9 cellular contexts compared by ENCODE assay signal in genomic region chr7:155646669-155647068, GRCh38. TPM values are rescaled to one million over a fixed set of nuclear protein-coding genes. Genes with fewer than 3 reads are reported as not detected.
DNase-seq lines count a peak whose midpoint lies in the region; ATAC-seq and TF ChIP-seq lines count a peak whose summit lies in the region.
"Had no signal": no experiment of that assay in that cellular context is flagged by ENCODE, and none has a peak within 500 bp of the region (broad histone marks: within the 10 kb centered on the region; RNA-seq: fewer than 3 reads in every experiment).

No MANE protein-coding gene starts in this region.

- H2AFZ ChIP-seq in Karpas-422 (ENCODE audit: low read length) = no peak overlapping the region
- no peak overlapping the region for H2AFZ ChIP-seq in mammary epithelial cell (ENCODE audit: low read depth, low read length)

- H3K27me3 Mint-ChIP-seq in natural killer cell (ENCODE audit: low read depth in 2 of 2) = no peaks in the 10 kb centered on the region

- H3K4me1 Mint-ChIP-seq in natural killer cell = peaks cover 72 to 76% of the 10 kb centered on the region in 2 donors

- TF ChIP-seq CTCF in DOHH2 (IDR thresholded peaks at IDR 0.05; ENCODE audit: low read depth, low read length, poor library complexity, severe bottlenecking) (no peak), mammary epithelial cell (conservative IDR thresholded peaks at IDR 0.05 in 1 of 2, IDR thresholded peaks at IDR 0.05 in 1 of 2; ENCODE audit: extremely low read depth in 1 of 2, insufficient read depth in 1 of 2, low read depth in 1 of 2, low read length in 2 of 2) (no peak), natural killer cell (IDR thresholded peaks at IDR 0.05) (no peak)

- dilution Hi-C loops in mammary epithelial cell (cut with HindIII; ENCODE audit: low sequenced_read_pairs) = no loop called here

- H3F3A ChIP-seq in DOHH2 (ENCODE audit: control insufficient read depth, insufficient read depth) = no peaks in the 10 kb centered on the region

- peaks cover 3 to 6% of the 10 kb centered on the region in 2 donors for H3K9me3 Mint-ChIP-seq in natural killer cell

- H3K27me3 ChIP-seq in DOHH2 (ENCODE audit: control insufficient read depth, low read length) = no peaks in the 10 kb centered on the region
- H3K27me3 ChIP-seq in Karpas-422 (ENCODE audit: low read length) = no peaks in the 10 kb centered on the region
- H3K27me3 ChIP-seq in mammary epithelial cell (ENCODE audit: insufficient read depth, low read length) = no peaks in the 10 kb centered on the region

- WGBS in mammary epithelial cell (ENCODE audit: low coverage, missing lambda C conversion rate) = 86% methylated on average over 7 of the region's 7 CpGs

- H3K4me2 ChIP-seq in DOHH2 (ENCODE audit: low read length) (peak overlapping the region; percentile 61), Karpas-422 (ENCODE audit: low read depth, low read length, poor library complexity, severe bottlenecking) (peak overlapping the region; percentile 81), mammary epithelial cell (ENCODE audit: insufficient read depth, low read depth, low read length) (peak overlapping the region; percentile 83)

- DNase-seq in Karpas-422 = no peak
- DNase-seq in mammary epithelial cell = no peak
- DNase-seq in natural killer cell = no peak
- DNase-seq in HUDEP-2 (lab: John Stamatoyannopoulos, UW; ENCODE audit: unreplicated experiment in 76 of 76) = no peak
- no peak for DNase-seq in globus pallidus (ENCODE audit: low spot score)
- DNase-seq: NCI-H524 treated with DMSO at 0.1 percent for 48 hours had no signal

- peak overlapping the region; percentile 98 for H3K4me3 Mint-ChIP-seq in natural killer cell

- H3K36me3 Mint-ChIP-seq in natural killer cell = peaks cover 23% of the 10 kb centered on the region

- peaks cover 77% of the 10 kb centered on the region for H3K36me3 ChIP-seq in DOHH2 (ENCODE audit: control insufficient read depth, low read length)
- H3K36me3 ChIP-seq in Karpas-422 (ENCODE audit: insufficient read depth, low read length) = peaks cover 45% of the 10 kb centered on the region
- no peaks in the 10 kb centered on the region for H3K36me3 ChIP-seq in mammary epithelial cell (ENCODE audit: insufficient read depth, low read length)

- CTCF ChIA-PET in mammary epithelial cell (lab: Charles Lee; ENCODE audit: low non-redundant PET) = no interaction called here

- in situ Hi-C loops in mammary epithelial cell (cut with MboI; ENCODE audit: low sequenced_read_pairs in 2 of 2) = no loop called here

- H3K9me3 ChIP-seq in DOHH2 (ENCODE audit: control insufficient read depth, insufficient read depth, low read length) (peaks cover 22% of the 10 kb centered on the region), Karpas-422 (ENCODE audit: low read length) (peaks cover 8% of the 10 kb centered on the region), mammary epithelial cell (replicated peaks; ENCODE audit: insufficient read depth, low read length) (no peaks in the 10 kb centered on the region)

- intact Hi-C loops in mammary epithelial cell (cut with micrococcal nuclease) = no loop called here
- intact Hi-C loops in natural killer cell (cut with micrococcal nuclease) = loop anchor here (5.0 kb wide), 1 partner anchor 41 kb away; no protein-coding TSS in a partner anchor

- H3K4me3 ChIP-seq in DOHH2 (ENCODE audit: low read length) (peak overlapping the region; percentile 89), Karpas-422 (ENCODE audit: low read length) (peak overlapping the region; percentile 83; the same call in 1 of the 2 replicates), mammary epithelial cell (replicated peaks in 1 of 3; ENCODE audit: insufficient read depth in 1 of 3, low read depth in 2 of 3, low read length in 3 of 3) (peak overlapping the region in 1 of 3 experiments; percentile 96)

- H3K27ac Mint-ChIP-seq in natural killer cell = peak overlapping the region; percentile 90 to 94

- no TSS peak for BruUV-seq in mammary epithelial cell (replicated peaks; lab: Mats Ljungman, UMichigan)

- no peak overlapping the region for H3K9ac ChIP-seq in Karpas-422 (ENCODE audit: low read length)
- no peak overlapping the region for H3K9ac ChIP-seq in mammary epithelial cell (ENCODE audit: insufficient read depth, low read length)

- peaks cover 18% of the 10 kb centered on the region; the same call in 1 of the 2 replicates for H4K20me1 ChIP-seq in DOHH2 (ENCODE audit: control insufficient read depth, insufficient read depth, low read depth, low read length)
- H4K20me1 ChIP-seq in Karpas-422 (ENCODE audit: insufficient read depth, low read depth, low read length) = 0 out of 2 replicates have a peak, but pooled peaks cover 9% of the 10 kb centered on the region
- no peaks in the 10 kb centered on the region for H4K20me1 ChIP-seq in mammary epithelial cell (ENCODE audit: insufficient read depth, low read length)

- H3K4me1 ChIP-seq in DOHH2 (ENCODE audit: control insufficient read depth, low read length) (peaks cover 52% of the 10 kb centered on the region), Karpas-422 (ENCODE audit: low read length) (peaks cover 30% of the 10 kb centered on the region), mammary epithelial cell (ENCODE audit: insufficient read depth, low read length) (peaks cover 9% of the 10 kb centered on the region)

- H3K9me2 ChIP-seq in DOHH2 (replicated peaks; ENCODE audit: control insufficient read depth, low read length) = no peaks in the 10 kb centered on the region
- no peaks in the 10 kb centered on the region for H3K9me2 ChIP-seq in Karpas-422 (replicated peaks; ENCODE audit: insufficient read depth, low read length)

- H3K79me2 ChIP-seq in DOHH2 (ENCODE audit: control insufficient read depth, low read length) (peaks cover 94% of the 10 kb centered on the region), Karpas-422 (ENCODE audit: low read length) (peaks cover 82% of the 10 kb centered on the region), mammary epithelial cell (ENCODE audit: insufficient read depth, low read length) (peaks cover 79% of the 10 kb centered on the region)

- H3K27ac ChIP-seq in DOHH2 (ENCODE audit: low read depth, low read length) (no peak overlapping the region), Karpas-422 (ENCODE audit: low read length) (no peak overlapping the region), mammary epithelial cell (ENCODE audit: insufficient read depth, low read depth, low read length) (no peak overlapping the region)

- no peak for ATAC-seq in natural killer cell
- ATAC-seq in GM19397 (IDR thresholded peaks at IDR 0.05; ENCODE audit: unreplicated experiment) = no peak
- ATAC-seq in GM21526 (IDR thresholded peaks at IDR 0.05; ENCODE audit: low FRiP score, unreplicated experiment) = no peak

RNA-seq across cellular contexts. Expression of gene RBM33, which starts 2.2 kb away (rescaled TPM):
- total RNA-seq in Karpas-422 (2014; rRNA removed; shearing (Covaris generic); ENCODE audit: low replicate concordance) = 33.0 and 34.4 TPM in 2 replicates
- total RNA-seq in mammary epithelial cell (10 to 100 TPM; 22.2 to 54.3 TPM), natural killer cell (100 to 1,000 TPM; 161 to 182 (median 182) TPM)
- polyA plus RNA-seq in mammary epithelial cell = 5.0 TPM
- polyA minus RNA-seq in mammary epithelial cell = 19.8 TPM
